6 cellular contexts compared by ENCODE assay signal in the genomic region with DNA sequence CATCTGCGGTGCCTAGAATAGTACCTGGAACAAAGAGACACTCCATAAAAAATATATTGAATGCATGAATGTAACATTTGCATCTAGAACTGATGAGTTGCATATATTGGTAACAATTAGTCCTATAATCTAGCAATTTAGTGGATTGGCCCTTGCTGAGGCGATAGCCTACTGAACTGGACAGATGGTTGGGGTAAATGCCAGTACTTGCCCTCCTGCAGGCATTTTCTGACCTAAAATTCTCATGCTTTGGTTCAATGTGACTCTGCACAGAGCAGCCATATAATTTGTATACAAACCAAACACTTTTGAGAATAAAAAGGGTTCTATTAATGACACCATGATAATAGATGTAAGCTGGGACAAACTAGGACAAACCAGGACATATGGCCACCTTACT.
"Had no signal": no experiment of that assay in that cellular context is flagged by ENCODE, and none has a peak within 500 bp of the region (broad histone marks: within the 10 kb centered on the region; RNA-seq: fewer than 3 reads in every experiment).

No MANE protein-coding gene starts in this region.

- H3K9me3 Mint-ChIP-seq: H9 had no signal

- H3K4me3 Mint-ChIP-seq: H9 had no signal

- DNase-seq: GM23248, H9, HCEC 1CT, IMR-90, KG1 had no signal

- ATAC-seq: K562 had no signal

- H3K27ac Mint-ChIP-seq: H9 had no signal

- H3K9ac ChIP-seq: GM23248 had no signal

- H3K27ac ChIP-seq: GM23248 had no signal

- H2AFZ ChIP-seq: GM23248 had no signal

- H3K4me1 Mint-ChIP-seq: H9 had no signal

- H3K4me3 ChIP-seq: GM23248, K562 had no signal
